ENCODE assay signal across 38 cellular contexts in the genomic region with DNA sequence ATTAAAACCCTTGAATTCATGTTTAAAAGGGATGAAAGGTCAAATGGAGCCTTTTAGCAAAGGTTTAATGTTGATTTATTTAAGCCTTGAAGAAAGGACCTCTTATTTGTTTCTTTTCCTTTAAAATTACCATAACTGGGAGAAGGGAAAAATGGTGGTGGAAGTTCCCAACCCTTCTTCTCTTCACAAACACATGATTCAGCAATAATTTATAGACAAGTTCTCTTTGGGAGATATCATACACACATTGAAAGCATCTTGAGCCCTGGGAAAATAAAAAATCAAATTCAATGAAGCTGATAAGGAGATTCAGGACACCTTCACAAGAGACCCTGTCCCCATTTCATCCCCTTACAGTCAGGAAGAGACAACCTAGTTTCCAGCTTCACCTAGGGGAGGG. TPM values are rescaled to one million over a fixed set of nuclear protein-coding genes. Genes with fewer than 3 reads are reported as not detected.
"Had no signal": no experiment of that assay in that cellular context is flagged by ENCODE, and none has a peak within 500 bp of the region (broad histone marks: within the 10 kb centered on the region; RNA-seq: fewer than 3 reads in every experiment).

No MANE protein-coding gene starts in this region.

- H3K9me3 ChIP-seq: adrenal gland, ascending aorta, body of pancreas, breast epithelium had no signal

- DNase-seq: activated effector memory CD4-positive, alpha-beta T cell treated with anti-CD3 and anti-CD28 coated beads, Interleukin-2, amount 50 U/mL, for 16 hours; activated effector memory CD4-positive, alpha-beta T cell treated with Interleukin-2 at 50 U/mL for 16 hours; activated gamma-delta T cell; activated gamma-delta T cell treated with Interleukin-2 at 50 U/mL for 16 hours; activated naive CD4-positive, alpha-beta T cell; activated naive CD4-positive, alpha-beta T cell treated with anti-CD3 and anti-CD28 coated beads for 36 hours; activated naive CD4-positive, alpha-beta T cell treated with anti-CD3 and anti-CD28 coated beads, Interleukin-2, amount 10 ng/mL, durations not matched to agents 7 days and 5 days; activated naive CD4-positive, alpha-beta T cell treated with anti-CD3 and anti-CD28 coated beads, Interleukin-2, amount 50 U/mL, for 16 hours; activated naive CD4-positive, alpha-beta T cell treated with Interleukin-2 at 50 U/mL for 16 hours; activated naive CD8-positive, alpha-beta T cell treated with anti-CD3 and anti-CD28 coated beads for 36 hours; activated naive CD8-positive, alpha-beta T cell treated with anti-CD3 and anti-CD28 coated beads, Interleukin-2, amount 10 ng/mL, durations not matched to agents 7 days and 5 days; activated naive CD8-positive, alpha-beta T cell treated with anti-CD3 and anti-CD28 coated beads, Interleukin-2, amount 50 U/mL, for 24 hours; activated T-cell treated with anti-CD3 and anti-CD28 coated beads, Interleukin-2, amount 50 U/mL, for 4 hours; activated T-cell treated with anti-CD3 and anti-CD28 coated beads, Interleukin-2, amount 50 U/mL, for 48 hours; activated T-cell treated with anti-CD3 and anti-CD28 coated beads, Interleukin-2, amount 50 U/mL, for 72 hours; adrenal gland; amniotic stem cell; amygdala; anterior cingulate cortex; aorta; body of pancreas; brain microvascular endothelial cell; caudate nucleus; central memory CD4-positive, alpha-beta T cell; cerebellar nuclear complex had no signal

- ATAC-seq: activated naive CD4-positive, alpha-beta T cell treated with anti-CD3 and anti-CD28 coated beads, Interleukin-2, amount 50 U/mL, for 72 hours; activated naive CD8-positive, alpha-beta T cell treated with anti-CD3 and anti-CD28 coated beads, Interleukin-2, amount 50 U/mL, for 24 hours; activated T-cell treated with anti-CD3 and anti-CD28 coated beads, Interleukin-2, amount 50 U/mL, for 4 hours; activated T-cell treated with anti-CD3 and anti-CD28 coated beads, Interleukin-2, amount 50 U/mL, for 72 hours; activated T-helper 17 cell treated with anti-CD3 and anti-CD28 coated beads, Interleukin-2, amount 50 U/mL, for 72 hours; body of pancreas had no signal

- FAIRE-seq: astrocyte, bronchial epithelial cell, colon had no signal

- H3K27ac ChIP-seq: adrenal gland, ascending aorta, body of pancreas, brain microvascular endothelial cell, breast epithelium, cardiac muscle cell had no signal

- H3K36me3 ChIP-seq: adrenal gland, ascending aorta, brain microvascular endothelial cell, breast epithelium, cardiac muscle cell had no signal

- H3K27me3 ChIP-seq: ascending aorta, body of pancreas, brain microvascular endothelial cell, breast epithelium had no signal

- H3K4me3 ChIP-seq: adrenal gland, ascending aorta, body of pancreas, breast epithelium, cardiac muscle cell had no signal

- H3K4me1 ChIP-seq: adrenal gland, body of pancreas, breast epithelium had no signal

RNA-seq across cellular contexts. Expression of a gene that starts 8.9 kb away (rescaled TPM):
- total RNA-seq: activated naive CD4-positive, alpha-beta T cell treated with anti-CD3 and anti-CD28 coated beads for 36 hours; activated naive CD4-positive, alpha-beta T cell treated with anti-CD3 and anti-CD28 coated beads, Interleukin-2, amount 50 U/mL, for 72 hours; activated naive CD8-positive, alpha-beta T cell treated with anti-CD3 and anti-CD28 coated beads for 36 hours; activated naive CD8-positive, alpha-beta T cell treated with anti-CD3 and anti-CD28 coated beads, Interleukin-2, amount 10 ng/mL, durations not matched to agents 7 days and 5 days; activated T-cell treated with anti-CD3 and anti-CD28 coated beads, Interleukin-2, amount 50 U/mL, for 4 hours; activated T-cell treated with anti-CD3 and anti-CD28 coated beads, Interleukin-2, amount 50 U/mL, for 72 hours; activated T-helper 1 cell treated with anti-CD3 and anti-CD28 coated beads, Interleukin-12 subunit alpha, Interleukin-12 subunit beta, Interleukin-2, Interleukin-4 antibody, amounts not matched to agents 30 ng/mL and 10 ng/mL and 1 ng/mL, durations not matched to agents 14 hours and 24 hours and 36 hours; activated T-helper 17 cell treated with anti-CD3 and anti-CD28 coated beads, Interleukin-2, amount 50 U/mL, for 72 hours; activated T-helper 2 cell treated with anti-CD3 and anti-CD28 coated beads, Interferon-gamma antibody, Interleukin-2, Interleukin-4, amounts not matched to agents 10 μg/mL and 5 μg/mL and 100 μg/mL, durations not matched to agents 14 hours and 24 hours and 36 hours; adrenal gland; aorta; ascending aorta; astrocyte; body of pancreas; breast epithelium; bronchial epithelial cell; cardiac muscle cell; cerebellum; chondrocyte had no signal
- polyA plus RNA-seq: adipose tissue, adrenal gland, aorta, cardiac muscle cell had no signal
